Comparison of ENCODE assay signal across 8 cellular contexts in the genomic region with DNA sequence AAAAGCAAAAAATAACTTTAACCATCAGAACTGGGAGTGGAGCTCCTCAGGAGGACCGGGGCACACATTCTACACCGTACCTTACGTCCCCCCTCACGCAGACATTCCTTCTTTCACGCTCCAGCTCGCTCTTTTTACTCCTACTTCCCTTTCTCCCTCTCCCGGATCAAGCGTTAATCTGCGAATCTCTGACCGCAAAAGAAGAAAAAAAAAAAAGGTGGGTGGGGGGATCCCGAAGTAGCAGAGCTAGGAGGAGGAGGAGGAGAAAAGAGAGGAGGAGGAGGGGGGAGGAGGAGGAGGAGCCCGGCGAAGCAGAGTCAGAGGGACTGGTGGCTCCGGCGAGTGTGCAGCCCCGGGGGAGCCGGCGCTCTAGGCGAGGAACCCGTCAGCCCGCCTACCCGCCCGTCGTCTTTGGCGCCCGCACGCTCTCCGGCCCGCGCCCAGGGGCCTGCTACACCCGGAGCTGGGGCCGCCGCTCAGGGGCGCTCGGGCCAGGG. TPM values are rescaled to one million over a fixed set of nuclear protein-coding genes. Genes with fewer than 3 reads are reported as not detected.
A peak's percentile ranks its signal among the peaks of the same experiment; 100 is the strongest.
DNase-seq lines count a peak whose midpoint lies in the region.

A gene (plus strand): TSS at position 320 of the 497 bp plus-strand sequence.

- H3K27ac ChIP-seq in iPS DF 6.9 (ENCODE audit: low read length): no peak within 1 kb of the TSS
- H3K27ac ChIP-seq in skin epidermis: peak within 1 kb of the TSS in 12 of 21 experiments; percentile 16 to 76 (median 47)

- no peaks in the 10 kb centered on the region for H3K9me3 ChIP-seq in iPS DF 6.9 (ENCODE audit: control insufficient read depth, insufficient read depth, low read length)

- DNase-seq in stimulated activated CD4-positive, alpha-beta T cell treated with anti-CD3 and anti-CD28 coated beads, Interleukin-12 subunit alpha, Interleukin-12 subunit beta, amount 100 ng/mL, for 4 hours: peak; percentile 39
- DNase-seq in stimulated activated CD4-positive, alpha-beta T cell treated with anti-CD3 and anti-CD28 coated beads, Interleukin-1b, Interleukin-23, amount 100 ng/mL, for 48 hours: no peak
- peak; percentile 38 for DNase-seq in activated naive CD4-positive, alpha-beta T cell treated with anti-CD3 and anti-CD28 coated beads for 36 hours
- DNase-seq in iPS DF 6.9 (ENCODE audit: low read depth, low spot score) (no peak), NCI-H2081 (lab: John Stamatoyannopoulos, UW) (no peak), SHP77 treated with DMSO at 0.1 percent for 48 hours (lab: John Stamatoyannopoulos, UW) (no peak), NAMALWA (ENCODE audit: low spot score) (no peak)

- peaks cover 37% of the 10 kb centered on the region for H3K27me3 Mint-ChIP-seq in activated naive CD4-positive, alpha-beta T cell treated with anti-CD3 and anti-CD28 coated beads for 36 hours (ENCODE audit: low read depth)

- H3K4me1 ChIP-seq in iPS DF 6.9 (ENCODE audit: control insufficient read depth, insufficient read depth, low read length): peaks cover 3% of the 10 kb centered on the region

- intact Hi-C loops in activated naive CD4-positive, alpha-beta T cell treated with anti-CD3 and anti-CD28 coated beads for 36 hours (cut with micrococcal nuclease): loop anchor here (1.0 kb wide), 2 partner anchors 108 to 216 kb away; no protein-coding TSS in a partner anchor

- no peak within 1 kb of the TSS for H3K27ac Mint-ChIP-seq in activated naive CD4-positive, alpha-beta T cell treated with anti-CD3 and anti-CD28 coated beads for 36 hours

- peaks cover 2% of the 10 kb centered on the region for H3K4me1 Mint-ChIP-seq in activated naive CD4-positive, alpha-beta T cell treated with anti-CD3 and anti-CD28 coated beads for 36 hours (ENCODE audit: low read depth)

- H3K36me3 Mint-ChIP-seq in activated naive CD4-positive, alpha-beta T cell treated with anti-CD3 and anti-CD28 coated beads for 36 hours (ENCODE audit: low read depth): no peaks in the 10 kb centered on the region

- no peaks in the 10 kb centered on the region for H3K27me3 ChIP-seq in iPS DF 6.9 (ENCODE audit: control insufficient read depth, insufficient read depth, low read length)

- no peaks in the 10 kb centered on the region for H3K9me3 Mint-ChIP-seq in activated naive CD4-positive, alpha-beta T cell treated with anti-CD3 and anti-CD28 coated beads for 36 hours

- H3K4me3 Mint-ChIP-seq in activated naive CD4-positive, alpha-beta T cell treated with anti-CD3 and anti-CD28 coated beads for 36 hours: peak within 1 kb of the TSS; percentile 55

- CTCF ChIA-PET in activated naive CD4-positive, alpha-beta T cell treated with anti-CD3 and anti-CD28 coated beads for 36 hours (lab: Charles Lee): interaction anchor here (1.3 to 1.7 kb wide), 2 partner anchors 111 to 217 kb away, joined by 3 to 5 read pairs; no protein-coding TSS in a partner anchor

- peak within 1 kb of the TSS; percentile 90 for H3K4me3 ChIP-seq in iPS DF 6.9 (ENCODE audit: low read length)
- peak within 1 kb of the TSS; percentile 28 to 43 (median 34) for H3K4me3 ChIP-seq in skin epidermis

- WGBS in iPS DF 6.9 (ENCODE audit: insufficient coverage, insufficient read length): no CpG with 5 or more reads among the region's 35 CpGs

- H3K36me3 ChIP-seq in iPS DF 6.9 (ENCODE audit: control insufficient read depth, insufficient read depth, low read length): peaks cover 2% of the 10 kb centered on the region; the same call in 1 of the 2 replicates

RNA-seq across cellular contexts. Expression of the gene that starts here (rescaled TPM):
- total RNA-seq in activated naive CD4-positive, alpha-beta T cell treated with anti-CD3 and anti-CD28 coated beads for 36 hours: under 1 TPM; 0.10 to 0.41 TPM

Comparison
In these comparisons a context has a peak if more than half of its experiments do, and no peak if none do; other contexts are left out.
1. Peak in DNase-seq in activated naive CD4-positive, alpha-beta T cell treated with anti-CD3 and anti-CD28 coated beads for 36 hours; RNA of the gene not detected or under 1 TPM.